In genomic region chr11:44008698-44009097, GRCh38 we compare ENCODE assay signal across 24 cellular contexts. TPM values are rescaled to one million over a fixed set of nuclear protein-coding genes. Genes with fewer than 3 reads are reported as not detected.
"Had no signal": no experiment of that assay in that cellular context is flagged by ENCODE, and none has a peak within 500 bp of the region (broad histone marks: within the 10 kb centered on the region; RNA-seq: fewer than 3 reads in every experiment).

No MANE protein-coding gene starts in this region.

- H3K36me3 ChIP-seq: esophagus muscularis mucosa, gastrocnemius medialis, heart right ventricle, pancreas, prostate gland, upper lobe of left lung had no signal

- H3K27ac ChIP-seq: epithelial cell of prostate, esophagus muscularis mucosa, pancreas, prostate gland, skin epidermis had no signal

- H3K4me1 ChIP-seq: esophagus muscularis mucosa, gastrocnemius medialis, pancreas, prostate gland, upper lobe of left lung had no signal

- H3K4me3 ChIP-seq: esophagus muscularis mucosa, gastrocnemius medialis, heart right ventricle, pancreas, prostate gland, skin epidermis, upper lobe of left lung had no signal

- H3K27me3 ChIP-seq: esophagus muscularis mucosa, gastrocnemius medialis, heart right ventricle, pancreas, upper lobe of left lung had no signal

- DNase-seq: effector memory CD8-positive, alpha-beta T cell; gastrocnemius medialis; heart right ventricle; hypothalamus; kidney glomerular epithelial cell; mammary epithelial cell; natural killer cell; nucleus accumbens; stimulated activated CD4-positive, alpha-beta T cell treated with anti-CD3 and anti-CD28 coated beads, Interleukin-12 subunit alpha, Interleukin-12 subunit beta, amount 100 ng/mL, for 4 hours; stimulated activated naive CD8-positive, alpha-beta T cell treated with anti-CD3 and anti-CD28 coated beads, Interleukin-15, Interleukin-2, amounts not matched to agents 100 U/mL and 50 U/mL, for 24 hours; upper lobe of left lung had no signal

- H3K9me3 ChIP-seq: esophagus muscularis mucosa, gastrocnemius medialis, heart right ventricle, pancreas, prostate gland, upper lobe of left lung had no signal

RNA-seq across cellular contexts. Expression of gene ACCSL, which starts 39.1 kb away (rescaled TPM):
- total RNA-seq: bronchial epithelial cell, esophagus muscularis mucosa, gastrocnemius medialis, heart right ventricle, mammary epithelial cell, mesothelial cell of epicardium, mucosa of gallbladder, myocyte, natural killer cell, neural crest cell, pancreas, prostate gland, renal cortical epithelial cell, sciatic nerve, temporal lobe, upper lobe of left lung had no signal
- polyA plus RNA-seq: heart right ventricle, mammary epithelial cell, pancreas had no signal
